In the genomic region with DNA sequence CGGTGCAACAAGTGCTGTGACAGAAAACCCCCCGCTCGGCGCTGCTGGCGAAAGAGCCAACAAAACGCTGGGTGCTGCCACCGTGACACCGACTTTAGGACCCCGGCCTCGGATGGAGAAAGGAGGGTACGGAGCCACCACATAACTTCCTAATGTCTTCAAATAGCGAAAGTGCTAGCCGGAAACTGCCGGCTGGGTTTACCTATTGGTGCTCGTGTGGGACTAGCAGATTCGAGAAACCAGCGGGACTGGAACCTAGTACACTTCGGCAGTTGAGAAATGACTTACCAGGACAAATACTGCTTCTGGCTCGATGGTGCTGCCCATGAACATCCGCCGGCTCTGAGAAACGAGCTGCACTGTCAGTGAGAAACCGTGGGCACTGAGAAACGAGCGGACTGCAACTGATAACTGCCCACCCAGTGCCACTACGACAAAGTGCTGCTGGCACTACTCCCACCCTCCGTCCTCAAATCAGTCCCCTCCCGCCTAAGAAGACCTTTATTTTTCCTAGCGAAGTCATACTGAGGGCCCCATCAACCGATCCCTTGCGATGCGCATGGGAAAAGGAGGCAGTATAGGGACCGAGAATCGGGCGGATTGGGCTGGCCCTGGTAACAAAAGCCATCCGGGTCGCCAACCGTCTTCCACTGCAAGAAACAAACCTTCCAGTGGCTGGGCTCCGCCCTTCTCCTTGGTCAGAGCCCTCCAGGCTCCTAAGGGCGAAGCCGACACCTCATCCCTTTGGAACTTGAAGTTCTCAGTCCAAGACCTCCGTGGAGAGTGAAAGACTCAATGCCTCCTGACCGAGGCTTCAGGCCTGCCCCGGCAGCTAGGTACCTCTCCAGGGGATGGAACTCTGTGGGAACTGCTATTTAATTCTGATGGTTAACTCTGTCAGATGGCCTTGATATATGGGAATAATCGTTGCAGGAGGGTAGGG, we compare ENCODE assay signal across 8 cellular contexts. TPM values are rescaled to one million over a fixed set of nuclear protein-coding genes. Genes with fewer than 3 reads are reported as not detected.
DNase-seq lines count a peak whose midpoint lies in the region; ATAC-seq, FAIRE-seq and TF ChIP-seq lines count a peak whose summit lies in the region.

No MANE protein-coding gene starts in this region.

- intact Hi-C loops in spleen (cut with DNase I; ENCODE audit: low total_unique reads), result no loop called here

- no peaks in the 10 kb centered on the region for H3K27me3 ChIP-seq in bronchial epithelial cell (ENCODE audit: control insufficient read depth, insufficient read depth, low read length)
- H3K27me3 ChIP-seq in spleen (replicated peaks in 1 of 7), result no peaks in the 10 kb centered on the region

- H3K9me3 ChIP-seq in spleen, result no peaks in the 10 kb centered on the region

- peak overlapping the region; percentile 99 for H3K27ac ChIP-seq in VCaP
- peak overlapping the region; percentile 98 to 100 (median 99) for H3K27ac ChIP-seq in spleen

- H3K4me3 ChIP-seq in bronchial epithelial cell (ENCODE audit: low read depth, low read length) (peak overlapping the region; percentile 92), spleen (peak overlapping the region; percentile 53 to 73 (median 62))

- H3K4me1 ChIP-seq in spleen, result peaks cover 25 to 64% (median 50%) of the 10 kb centered on the region in 6 donors

- peak; percentile 81 for DNase-seq in NCI-H82 (lab: John Stamatoyannopoulos, UW)
- no peak for DNase-seq in NCI-H82 treated with DMSO at 0.1 percent for 48 hours (lab: John Stamatoyannopoulos, UW; ENCODE audit: unreplicated experiment)
- peak; percentile 90 for DNase-seq in NCI-H2171 (lab: John Stamatoyannopoulos, UW)
- DNase-seq in bronchial epithelial cell (ENCODE audit: low read depth), result peak; percentile 87
- peak; percentile 98 for DNase-seq in inferior parietal cortex (ENCODE audit: extremely low spot score)
- DNase-seq in spleen, result peak; percentile 93

- peak in 1 of 3 donors; percentile 66 for TF ChIP-seq POLR2A in spleen (IDR thresholded peaks at IDR 0.05)

- no peak for FAIRE-seq in bronchial epithelial cell (lab: Jason Lieb, UNC)

- 0 to 1% (median 0%) methylated on average over 39 to 45 of the region's 45 CpGs for WGBS in spleen, 5 donors

- TF ChIP-seq CTCF in VCaP (conservative IDR thresholded peaks at IDR 0.05) (no peak), bronchial epithelial cell (IDR thresholded peaks at IDR 0.05; ENCODE audit: insufficient read depth, low read length, severe bottlenecking) (no peak), spleen (IDR thresholded peaks at IDR 0.05 in 8 of 11, conservative IDR thresholded peaks at IDR 0.05 in 3 of 11) (peak in 2 of 11 experiments; percentile 14 to 25)

- H3K36me3 ChIP-seq in bronchial epithelial cell (ENCODE audit: control insufficient read depth, insufficient read depth, low read length) (peaks cover 6% of the 10 kb centered on the region), spleen (peaks cover 0 to 35% (median 19%) of the 10 kb centered on the region in 6 donors)

- ATAC-seq in HG03066 (IDR thresholded peaks at IDR 0.05; ENCODE audit: low read depth, unreplicated experiment), result peak; percentile 42

RNA-seq across cellular contexts. Expression of gene ANXA2R, which starts 27.0 kb away (rescaled TPM):
- total RNA-seq in bronchial epithelial cell (0.26 TPM in 2 replicates), spleen (10 to 100 TPM; 10.0 to 27.2 (median 16.4) TPM)
- polyA plus RNA-seq in spleen, result 10 to 100 TPM; 28.9 to 44.5 (median 36.5) TPM

RNA-seq across cellular contexts. Expression of gene ZNF131, which starts 53.6 kb away (rescaled TPM):
- total RNA-seq in bronchial epithelial cell, result 33.9 and 40.8 TPM in 2 replicates
- 10 to 100 TPM; 35.9 to 52.0 (median 44.6) TPM for total RNA-seq in spleen
- 10 to 100 TPM; 29.7 to 42.6 (median 35.0) TPM for polyA plus RNA-seq in spleen
